In the genomic region with DNA sequence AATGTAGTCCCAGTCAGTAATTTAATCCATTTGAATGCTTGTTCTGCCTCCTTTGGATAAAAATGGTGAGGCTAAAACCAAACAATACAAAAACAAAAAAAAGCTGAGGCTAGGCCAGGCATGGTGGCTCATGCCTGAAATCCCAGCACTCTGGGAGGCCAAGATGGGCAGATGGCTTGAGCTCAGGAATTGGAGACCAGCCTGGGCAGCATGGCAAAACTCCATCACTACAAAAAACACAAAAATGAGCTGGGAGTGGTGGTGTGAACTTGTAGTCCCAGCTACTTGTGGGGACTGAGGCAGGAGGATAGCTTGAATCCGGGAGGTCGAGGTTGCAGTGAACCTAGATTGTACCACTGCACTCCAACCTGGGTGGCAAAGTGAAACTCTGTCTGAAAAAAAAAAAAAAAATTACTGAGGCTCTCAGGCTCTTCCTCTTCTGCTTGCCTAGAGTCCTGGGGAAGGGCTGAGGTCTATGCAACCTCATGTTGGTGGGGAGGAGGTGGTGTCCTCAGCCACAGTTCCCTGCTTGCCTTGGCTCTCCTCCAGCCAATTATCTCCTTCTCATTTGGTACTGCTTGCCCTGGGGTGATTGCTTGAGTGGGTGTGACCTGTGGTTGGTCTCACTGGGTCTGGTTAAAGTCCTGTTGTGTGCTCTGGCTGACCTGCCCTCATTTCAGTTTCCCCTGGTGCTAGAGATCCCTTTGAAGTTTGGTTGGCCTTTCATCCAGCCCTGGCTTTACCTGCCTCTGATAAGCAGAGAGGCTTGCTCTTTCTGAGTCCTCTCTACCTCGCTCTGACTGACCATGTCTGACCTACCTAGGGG, we compare ENCODE assay signal across 1 cellular context.
TF ChIP-seq lines count a peak whose summit lies in the region.

No MANE protein-coding gene starts in this region.

TF ChIP-seq in HepG2, 621 proteins besides CTCF, POLR2A, EP300 and RAD21 (continued from another document and continues in another):
- TF ChIP-seq, protein P1, sequence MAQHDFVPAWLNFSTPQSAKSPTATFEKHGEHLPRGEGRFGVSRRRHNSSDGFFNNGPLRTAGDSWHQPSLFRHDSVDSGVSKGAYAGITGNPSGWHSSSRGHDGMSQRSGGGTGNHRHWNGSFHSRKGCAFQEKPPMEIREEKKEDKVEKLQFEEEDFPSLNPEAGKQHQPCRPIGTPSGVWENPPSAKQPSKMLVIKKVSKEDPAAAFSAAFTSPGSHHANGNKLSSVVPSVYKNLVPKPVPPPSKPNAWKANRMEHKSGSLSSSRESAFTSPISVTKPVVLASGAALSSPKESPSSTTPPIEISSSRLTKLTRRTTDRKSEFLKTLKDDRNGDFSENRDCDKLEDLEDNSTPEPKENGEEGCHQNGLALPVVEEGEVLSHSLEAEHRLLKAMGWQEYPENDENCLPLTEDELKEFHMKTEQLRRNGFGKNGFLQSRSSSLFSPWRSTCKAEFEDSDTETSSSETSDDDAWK (CRISPR knock-in tag; IDR thresholded peaks at IDR 0.05), result no peak
- TF ChIP-seq NFIC (IDR thresholded peaks at IDR 0.05; ENCODE audit: low read length) (0 out of 2 replicates have a peak, but pooled peaks have one; percentile 16), TBX2 (CRISPR knock-in tag; IDR thresholded peaks at IDR 0.05; ENCODE audit: borderline replicate concordance) (peak; percentile 92), AGO2 (optimal IDR thresholded peaks at IDR 0.05; ENCODE audit: low read depth, low read length) (no peak), NFATC3 (CRISPR knock-in tag; IDR thresholded peaks at IDR 0.05) (no peak), SRSF9 (IDR thresholded peaks at IDR 0.05; ENCODE audit: borderline replicate concordance, insufficient read depth, low read depth, low read length, poor library complexity, severe bottlenecking) (no peak), ZNF891 (CRISPR knock-in tag; IDR thresholded peaks at IDR 0.05) (no peak), ZNF589 (CRISPR knock-in tag; conservative IDR thresholded peaks at IDR 0.05) (no peak), ZNF224 (CRISPR knock-in tag; IDR thresholded peaks at IDR 0.05) (no peak), ZNF44 (CRISPR knock-in tag; IDR thresholded peaks at IDR 0.05) (no peak), KDM3A (CRISPR knock-in tag; IDR thresholded peaks at IDR 0.05; ENCODE audit: low read depth) (no peak), FOXP1 (IDR thresholded peaks at IDR 0.05) (no peak), FOXP1 (CRISPR knock-in tag; IDR thresholded peaks at IDR 0.05) (peak; percentile 48), ZNF180 (CRISPR knock-in tag; IDR thresholded peaks at IDR 0.05; ENCODE audit: borderline replicate concordance, low read depth) (no peak), NR2F2 (IDR thresholded peaks at IDR 0.05; ENCODE audit: borderline replicate concordance, low read depth) (peak; percentile 81; the same call in 1 of the 2 replicates), KMT2B (CRISPR knock-in tag; IDR thresholded peaks at IDR 0.05) (no peak), ZNF577 (CRISPR knock-in tag; IDR thresholded peaks at IDR 0.05; ENCODE audit: borderline replicate concordance, low read depth) (no peak), ZNF12 (CRISPR knock-in tag; IDR thresholded peaks at IDR 0.05) (peak; percentile 69), ERF (CRISPR knock-in tag; IDR thresholded peaks at IDR 0.05) (no peak), ZEB1 (IDR thresholded peaks at IDR 0.05; ENCODE audit: insufficient replicate concordance, low read depth) (peak; percentile 81), ZBTB8A (CRISPR knock-in tag; IDR thresholded peaks at IDR 0.05; ENCODE audit: borderline replicate concordance, low read depth) (no peak), XBP1 (CRISPR knock-in tag; IDR thresholded peaks at IDR 0.05) (no peak), KLF11 (CRISPR knock-in tag; IDR thresholded peaks at IDR 0.05) (no peak), ZNF773 (CRISPR knock-in tag; IDR thresholded peaks at IDR 0.05; ENCODE audit: borderline replicate concordance) (no peak), ARHGAP35 (CRISPR knock-in tag; IDR thresholded peaks at IDR 0.05; ENCODE audit: borderline replicate concordance) (no peak), GPN1 (CRISPR knock-in tag; IDR thresholded peaks at IDR 0.05; ENCODE audit: borderline replicate concordance) (no peak), KLF13 (CRISPR knock-in tag; IDR thresholded peaks at IDR 0.05) (no peak), KLF6 (CRISPR knock-in tag; IDR thresholded peaks at IDR 0.05) (no peak), CREB1 (IDR thresholded peaks at IDR 0.05) (no peak), CREB1 (CRISPR knock-in tag; IDR thresholded peaks at IDR 0.05) (no peak), ZNF317 (CRISPR knock-in tag; IDR thresholded peaks at IDR 0.05) (no peak), FLYWCH1 (CRISPR knock-in tag; IDR thresholded peaks at IDR 0.05) (no peak), ZBTB7A (CRISPR knock-in tag; IDR thresholded peaks at IDR 0.05) (no peak), NFE2 (CRISPR knock-in tag; IDR thresholded peaks at IDR 0.05) (no peak), HNRNPK (IDR thresholded peaks at IDR 0.05; ENCODE audit: low read depth, low read length, poor library complexity, severe bottlenecking) (no peak), KLF16 (CRISPR knock-in tag; IDR thresholded peaks at IDR 0.05) (no peak), NR2F6 (IDR thresholded peaks at IDR 0.05) (peak; percentile 80), NR2F6 (CRISPR knock-in tag; IDR thresholded peaks at IDR 0.05) (peak; percentile 85), ZNF138 (CRISPR knock-in tag; IDR thresholded peaks at IDR 0.05; ENCODE audit: low read depth) (no peak), PITX1 (CRISPR knock-in tag; IDR thresholded peaks at IDR 0.05) (peak; percentile 81), RFXANK (CRISPR knock-in tag; IDR thresholded peaks at IDR 0.05) (no peak)
- TF ChIP-seq, protein P2, sequence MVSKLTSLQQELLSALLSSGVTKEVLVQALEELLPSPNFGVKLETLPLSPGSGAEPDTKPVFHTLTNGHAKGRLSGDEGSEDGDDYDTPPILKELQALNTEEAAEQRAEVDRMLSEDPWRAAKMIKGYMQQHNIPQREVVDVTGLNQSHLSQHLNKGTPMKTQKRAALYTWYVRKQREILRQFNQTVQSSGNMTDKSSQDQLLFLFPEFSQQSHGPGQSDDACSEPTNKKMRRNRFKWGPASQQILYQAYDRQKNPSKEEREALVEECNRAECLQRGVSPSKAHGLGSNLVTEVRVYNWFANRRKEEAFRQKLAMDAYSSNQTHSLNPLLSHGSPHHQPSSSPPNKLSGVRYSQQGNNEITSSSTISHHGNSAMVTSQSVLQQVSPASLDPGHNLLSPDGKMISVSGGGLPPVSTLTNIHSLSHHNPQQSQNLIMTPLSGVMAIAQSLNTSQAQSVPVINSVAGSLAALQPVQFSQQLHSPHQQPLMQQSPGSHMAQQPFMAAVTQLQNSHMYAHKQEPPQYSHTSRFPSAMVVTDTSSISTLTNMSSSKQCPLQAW (CRISPR knock-in tag; IDR thresholded peaks at IDR 0.05), result peak; percentile 59; the same call in 1 of the 2 replicates
- TF ChIP-seq, protein P3, sequence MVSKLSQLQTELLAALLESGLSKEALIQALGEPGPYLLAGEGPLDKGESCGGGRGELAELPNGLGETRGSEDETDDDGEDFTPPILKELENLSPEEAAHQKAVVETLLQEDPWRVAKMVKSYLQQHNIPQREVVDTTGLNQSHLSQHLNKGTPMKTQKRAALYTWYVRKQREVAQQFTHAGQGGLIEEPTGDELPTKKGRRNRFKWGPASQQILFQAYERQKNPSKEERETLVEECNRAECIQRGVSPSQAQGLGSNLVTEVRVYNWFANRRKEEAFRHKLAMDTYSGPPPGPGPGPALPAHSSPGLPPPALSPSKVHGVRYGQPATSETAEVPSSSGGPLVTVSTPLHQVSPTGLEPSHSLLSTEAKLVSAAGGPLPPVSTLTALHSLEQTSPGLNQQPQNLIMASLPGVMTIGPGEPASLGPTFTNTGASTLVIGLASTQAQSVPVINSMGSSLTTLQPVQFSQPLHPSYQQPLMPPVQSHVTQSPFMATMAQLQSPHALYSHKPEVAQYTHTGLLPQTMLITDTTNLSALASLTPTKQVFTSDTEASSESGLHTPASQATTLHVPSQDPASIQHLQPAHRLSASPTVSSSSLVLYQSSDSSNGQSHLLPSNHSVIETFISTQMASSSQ (IDR thresholded peaks at IDR 0.05; ENCODE audit: low read depth), result no peak
- TF ChIP-seq, protein P3 (CRISPR knock-in tag; IDR thresholded peaks at IDR 0.05; ENCODE audit: borderline replicate concordance), result peak; percentile 72; the same call in 1 of the 2 replicates
- TF ChIP-seq, protein P4, sequence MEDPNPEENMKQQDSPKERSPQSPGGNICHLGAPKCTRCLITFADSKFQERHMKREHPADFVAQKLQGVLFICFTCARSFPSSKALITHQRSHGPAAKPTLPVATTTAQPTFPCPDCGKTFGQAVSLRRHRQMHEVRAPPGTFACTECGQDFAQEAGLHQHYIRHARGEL (CRISPR knock-in tag; IDR thresholded peaks at IDR 0.05), result no peak
- TF ChIP-seq, protein P5, sequence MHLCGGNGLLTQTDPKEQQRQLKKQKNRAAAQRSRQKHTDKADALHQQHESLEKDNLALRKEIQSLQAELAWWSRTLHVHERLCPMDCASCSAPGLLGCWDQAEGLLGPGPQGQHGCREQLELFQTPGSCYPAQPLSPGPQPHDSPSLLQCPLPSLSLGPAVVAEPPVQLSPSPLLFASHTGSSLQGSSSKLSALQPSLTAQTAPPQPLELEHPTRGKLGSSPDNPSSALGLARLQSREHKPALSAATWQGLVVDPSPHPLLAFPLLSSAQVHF (CRISPR knock-in tag; IDR thresholded peaks at IDR 0.05), result no peak
- TF ChIP-seq, protein P6, sequence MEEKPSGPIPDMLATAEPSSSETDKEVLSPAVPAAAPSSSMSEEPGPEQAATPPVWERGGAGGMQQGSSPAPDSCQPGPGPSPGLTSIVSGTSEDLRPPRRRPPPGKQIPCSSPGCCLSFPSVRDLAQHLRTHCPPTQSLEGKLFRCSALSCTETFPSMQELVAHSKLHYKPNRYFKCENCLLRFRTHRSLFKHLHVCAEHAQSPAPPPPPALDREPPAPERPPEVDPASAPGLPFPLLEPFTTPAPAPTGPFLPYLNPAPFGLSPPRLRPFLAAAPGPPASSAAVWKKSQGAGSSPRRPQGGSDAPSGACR (CRISPR knock-in tag; IDR thresholded peaks at IDR 0.05), result no peak
- TF ChIP-seq, protein P7, sequence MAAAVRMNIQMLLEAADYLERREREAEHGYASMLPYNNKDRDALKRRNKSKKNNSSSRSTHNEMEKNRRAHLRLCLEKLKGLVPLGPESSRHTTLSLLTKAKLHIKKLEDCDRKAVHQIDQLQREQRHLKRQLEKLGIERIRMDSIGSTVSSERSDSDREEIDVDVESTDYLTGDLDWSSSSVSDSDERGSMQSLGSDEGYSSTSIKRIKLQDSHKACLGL (CRISPR knock-in tag; IDR thresholded peaks at IDR 0.05), result no peak
- TF ChIP-seq, protein P8, sequence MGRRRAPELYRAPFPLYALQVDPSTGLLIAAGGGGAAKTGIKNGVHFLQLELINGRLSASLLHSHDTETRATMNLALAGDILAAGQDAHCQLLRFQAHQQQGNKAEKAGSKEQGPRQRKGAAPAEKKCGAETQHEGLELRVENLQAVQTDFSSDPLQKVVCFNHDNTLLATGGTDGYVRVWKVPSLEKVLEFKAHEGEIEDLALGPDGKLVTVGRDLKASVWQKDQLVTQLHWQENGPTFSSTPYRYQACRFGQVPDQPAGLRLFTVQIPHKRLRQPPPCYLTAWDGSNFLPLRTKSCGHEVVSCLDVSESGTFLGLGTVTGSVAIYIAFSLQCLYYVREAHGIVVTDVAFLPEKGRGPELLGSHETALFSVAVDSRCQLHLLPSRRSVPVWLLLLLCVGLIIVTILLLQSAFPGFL (CRISPR knock-in tag; IDR thresholded peaks at IDR 0.05), result no peak
- TF ChIP-seq, protein P9, sequence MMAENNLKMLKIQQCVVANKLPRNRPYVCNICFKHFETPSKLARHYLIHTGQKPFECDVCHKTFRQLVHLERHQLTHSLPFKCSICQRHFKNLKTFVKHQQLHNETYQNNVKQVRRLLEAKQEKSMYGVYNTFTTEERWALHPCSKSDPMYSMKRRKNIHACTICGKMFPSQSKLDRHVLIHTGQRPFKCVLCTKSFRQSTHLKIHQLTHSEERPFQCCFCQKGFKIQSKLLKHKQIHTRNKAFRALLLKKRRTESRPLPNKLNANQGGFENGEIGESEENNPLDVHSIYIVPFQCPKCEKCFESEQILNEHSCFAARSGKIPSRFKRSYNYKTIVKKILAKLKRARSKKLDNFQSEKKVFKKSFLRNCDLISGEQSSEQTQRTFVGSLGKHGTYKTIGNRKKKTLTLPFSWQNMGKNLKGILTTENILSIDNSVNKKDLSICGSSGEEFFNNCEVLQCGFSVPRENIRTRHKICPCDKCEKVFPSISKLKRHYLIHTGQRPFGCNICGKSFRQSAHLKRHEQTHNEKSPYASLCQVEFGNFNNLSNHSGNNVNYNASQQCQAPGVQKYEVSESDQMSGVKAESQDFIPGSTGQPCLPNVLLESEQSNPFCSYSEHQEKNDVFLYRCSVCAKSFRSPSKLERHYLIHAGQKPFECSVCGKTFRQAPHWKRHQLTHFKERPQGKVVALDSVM (CRISPR knock-in tag; IDR thresholded peaks at IDR 0.05), result no peak
- TF ChIP-seq, protein P10, sequence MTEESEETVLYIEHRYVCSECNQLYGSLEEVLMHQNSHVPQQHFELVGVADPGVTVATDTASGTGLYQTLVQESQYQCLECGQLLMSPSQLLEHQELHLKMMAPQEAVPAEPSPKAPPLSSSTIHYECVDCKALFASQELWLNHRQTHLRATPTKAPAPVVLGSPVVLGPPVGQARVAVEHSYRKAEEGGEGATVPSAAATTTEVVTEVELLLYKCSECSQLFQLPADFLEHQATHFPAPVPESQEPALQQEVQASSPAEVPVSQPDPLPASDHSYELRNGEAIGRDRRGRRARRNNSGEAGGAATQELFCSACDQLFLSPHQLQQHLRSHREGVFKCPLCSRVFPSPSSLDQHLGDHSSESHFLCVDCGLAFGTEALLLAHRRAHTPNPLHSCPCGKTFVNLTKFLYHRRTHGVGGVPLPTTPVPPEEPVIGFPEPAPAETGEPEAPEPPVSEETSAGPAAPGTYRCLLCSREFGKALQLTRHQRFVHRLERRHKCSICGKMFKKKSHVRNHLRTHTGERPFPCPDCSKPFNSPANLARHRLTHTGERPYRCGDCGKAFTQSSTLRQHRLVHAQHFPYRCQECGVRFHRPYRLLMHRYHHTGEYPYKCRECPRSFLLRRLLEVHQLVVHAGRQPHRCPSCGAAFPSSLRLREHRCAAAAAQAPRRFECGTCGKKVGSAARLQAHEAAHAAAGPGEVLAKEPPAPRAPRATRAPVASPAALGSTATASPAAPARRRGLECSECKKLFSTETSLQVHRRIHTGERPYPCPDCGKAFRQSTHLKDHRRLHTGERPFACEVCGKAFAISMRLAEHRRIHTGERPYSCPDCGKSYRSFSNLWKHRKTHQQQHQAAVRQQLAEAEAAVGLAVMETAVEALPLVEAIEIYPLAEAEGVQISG (CRISPR knock-in tag; IDR thresholded peaks at IDR 0.05), result peak; percentile 76
- TF ChIP-seq, protein P11, sequence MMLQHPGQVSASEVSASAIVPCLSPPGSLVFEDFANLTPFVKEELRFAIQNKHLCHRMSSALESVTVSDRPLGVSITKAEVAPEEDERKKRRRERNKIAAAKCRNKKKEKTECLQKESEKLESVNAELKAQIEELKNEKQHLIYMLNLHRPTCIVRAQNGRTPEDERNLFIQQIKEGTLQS (CRISPR knock-in tag; IDR thresholded peaks at IDR 0.05), result no peak
